19 cellular contexts compared by ENCODE assay signal in genomic region chr7:12152196-12152918, GRCh38. TPM values are rescaled to one million over a fixed set of nuclear protein-coding genes. Genes with fewer than 3 reads are reported as not detected.
A peak's percentile ranks its signal among the peaks of the same experiment; 100 is the strongest.
DNase-seq lines count a peak whose midpoint lies in the region; ATAC-seq and TF ChIP-seq lines count a peak whose summit lies in the region.
"Had no signal": no experiment of that assay in that cellular context is flagged by ENCODE, and none has a peak within 500 bp of the region (broad histone marks: within the 10 kb centered on the region; RNA-seq: fewer than 3 reads in every experiment).

No MANE protein-coding gene starts in this region.

- H3K4me1 Mint-ChIP-seq in mesothelial cell of epicardium: peaks cover 16% of the 10 kb centered on the region
- no peaks in the 10 kb centered on the region for H3K4me1 Mint-ChIP-seq in MCF 10A (ENCODE audit: insufficient read depth, unreplicated experiment)

- H3K27me3 Mint-ChIP-seq in mesothelial cell of epicardium (ENCODE audit: low read depth): no peaks in the 10 kb centered on the region
- H3K27me3 Mint-ChIP-seq in MCF 10A (ENCODE audit: insufficient read depth, unreplicated experiment): peaks cover 34% of the 10 kb centered on the region

- POLR2A ChIA-PET in MCF 10A (lab: Yijun Ruan, JAX): no interaction called here

- BruUV-seq in MCF 10A (replicated peaks; lab: Mats Ljungman, UMichigan): no TSS peak

- ATAC-seq in GM18505 (IDR thresholded peaks at IDR 0.05; ENCODE audit: unreplicated experiment) (no peak), GM21529 (IDR thresholded peaks at IDR 0.05; ENCODE audit: unreplicated experiment) (no peak), HG03175 (IDR thresholded peaks at IDR 0.05; ENCODE audit: unreplicated experiment) (no peak)
- ATAC-seq: HCT116, K562 had no signal

- H3K9me3 Mint-ChIP-seq in mesothelial cell of epicardium (no peaks in the 10 kb centered on the region), MCF 10A (ENCODE audit: unreplicated experiment) (no peaks in the 10 kb centered on the region)
- H3K9me3 Mint-ChIP-seq: CD8-positive, alpha-beta memory T cell had no signal

- intact Hi-C loops in colonic mucosa (cut with DNase I): no loop called here
- intact Hi-C loops in MCF 10A (cut with micrococcal nuclease): no loop called here

- TF ChIP-seq CTCF in colonic mucosa (IDR thresholded peaks at IDR 0.05) (no peak), mesothelial cell of epicardium (IDR thresholded peaks at IDR 0.05; ENCODE audit: unreplicated experiment) (no peak), MCF 10A (IDR thresholded peaks at IDR 0.05; ENCODE audit: unreplicated experiment) (no peak)

- peak overlapping the region; percentile 26 for H3K27ac Mint-ChIP-seq in mesothelial cell of epicardium
- no peak overlapping the region for H3K27ac Mint-ChIP-seq in MCF 10A (ENCODE audit: low read depth, unreplicated experiment)
- H3K27ac Mint-ChIP-seq: CD8-positive, alpha-beta memory T cell had no signal

- H3K36me3 ChIP-seq in colonic mucosa: no peaks in the 10 kb centered on the region

- H3K36me3 Mint-ChIP-seq in mesothelial cell of epicardium: no peaks in the 10 kb centered on the region
- no peaks in the 10 kb centered on the region for H3K36me3 Mint-ChIP-seq in MCF 10A (ENCODE audit: insufficient read depth, unreplicated experiment)
- H3K36me3 Mint-ChIP-seq: CD8-positive, alpha-beta memory T cell had no signal

- H3K4me1 ChIP-seq in colonic mucosa: no peaks in the 10 kb centered on the region

- H3K9me3 ChIP-seq in colonic mucosa: no peaks in the 10 kb centered on the region

- no peak for TF ChIP-seq POLR2A in GM18505 (IDR thresholded peaks at IDR 0.05; ENCODE audit: borderline replicate concordance, extremely low read depth, insufficient read depth, insufficient read length)

- no peak overlapping the region for H3K9ac ChIP-seq in colonic mucosa (ENCODE audit: low read depth in 2 of 2, low read length in 2 of 2)

- H3K27me3 ChIP-seq in colonic mucosa: no peaks in the 10 kb centered on the region

- CTCF ChIA-PET in MCF 10A (lab: Yijun Ruan, JAX): no interaction called here

- DNase-seq in NCI-H82 (lab: John Stamatoyannopoulos, UW) (peak; percentile 18), colonic mucosa (peak; percentile 39), mesothelial cell of epicardium (ENCODE audit: low spot score in 2 of 2, unreplicated experiment in 2 of 2) (no peak), MCF 10A (ENCODE audit: unreplicated experiment) (no peak)
- DNase-seq: C1 segment of cervical spinal cord; CD8-positive, alpha-beta memory T cell; DMS79 treated with DMSO at 0.1 percent for 48 hours; NCI-H1105 treated with DMSO at 0.1 percent for 48 hours; NCI-H187; NCI-H2227 treated with DMSO at 0.1 percent for 48 hours; NCI-H510A treated with DMSO at 0.1 percent for 48 hours; NCI-H774; SIG-M5 had no signal

- H3K4me3 ChIP-seq in colonic mucosa: no peak overlapping the region
- H3K4me3 ChIP-seq: K562 had no signal

- H3K4me3 Mint-ChIP-seq in mesothelial cell of epicardium (no peak overlapping the region), MCF 10A (ENCODE audit: unreplicated experiment) (no peak overlapping the region)
- H3K4me3 Mint-ChIP-seq: CD8-positive, alpha-beta memory T cell had no signal

- H3K27ac ChIP-seq in colonic mucosa: no peak overlapping the region
- H3K27ac ChIP-seq: RWPE1 had no signal

RNA-seq across cellular contexts. Expression of gene TMEM106B, which starts 58.7 kb away (rescaled TPM):
- total RNA-seq in colonic mucosa: 10 to 100 TPM; 37.8 to 52.3 TPM
- total RNA-seq in mesothelial cell of epicardium: 73.9 to 84.7 TPM (median 81.3 TPM) in 3 replicates
- total RNA-seq in MCF 10A (2022): 33.7 and 41.7 TPM in 2 replicates

Comparison
In these comparisons a context has a peak if more than half of its experiments do, and no peak if none do; other contexts are left out.
1. DNase-seq: peak in NCI-H82 (single experiment) and colonic mucosa (single experiment); none in mesothelial cell of epicardium (0 of 2) and MCF 10A (single experiment).